Comparison of ENCODE assay signal across 8 cellular contexts in genomic region chr5:70900533-70901271, GRCh38. TPM values are rescaled to one million over a fixed set of nuclear protein-coding genes. Genes with fewer than 3 reads are reported as not detected.
A peak's percentile ranks its signal among the peaks of the same experiment; 100 is the strongest.
DNase-seq lines count a peak whose midpoint lies in the region; ATAC-seq, FAIRE-seq and TF ChIP-seq lines count a peak whose summit lies in the region.
"Not testable (repeated sequence)": the region's sequence is repeated elsewhere in the genome, so short reads cannot be mapped to it uniquely, and the experiment has no call there.

TSS of gene SERF1A (plus strand) at chr5:70900669. CDS start at chr5:70900870, 201 bp downstream.

- H3K4me1 Mint-ChIP-seq in naive thymus-derived CD8-positive, alpha-beta T cell = not testable (repeated sequence)

- not testable (repeated sequence) for TF ChIP-seq POLR2A in upper lobe of left lung (IDR thresholded peaks at IDR 0.05)

- H3K9me3 Mint-ChIP-seq in naive thymus-derived CD8-positive, alpha-beta T cell = not testable (repeated sequence)

- H3K27me3 Mint-ChIP-seq in naive thymus-derived CD8-positive, alpha-beta T cell = not testable (repeated sequence)

- H3K36me3 Mint-ChIP-seq in naive thymus-derived CD8-positive, alpha-beta T cell = not testable (repeated sequence)

- not testable (repeated sequence) for DNase-seq in frontal cortex (ENCODE audit: low spot score in 2 of 2); naive thymus-derived CD8-positive, alpha-beta T cell; upper lobe of left lung

- H3K9me3 ChIP-seq in upper lobe of left lung = not testable (repeated sequence)

- not testable (repeated sequence) for H3K27ac ChIP-seq in upper lobe of left lung

- not testable (repeated sequence) for H3K27ac Mint-ChIP-seq in naive thymus-derived CD8-positive, alpha-beta T cell

- H3K4me3 ChIP-seq in upper lobe of left lung = not testable (repeated sequence)

- no CpG with 5 or more reads among the region's 66 CpGs for whole genome bisulfite sequencing in upper lobe of left lung, 2 donors

- ATAC-seq in GM18858 (IDR thresholded peaks at IDR 0.05; ENCODE audit: unreplicated experiment) (peak; percentile 76), GM21423 (IDR thresholded peaks at IDR 0.05; ENCODE audit: unreplicated experiment) (peak; percentile 91), HG02840 (IDR thresholded peaks at IDR 0.05; ENCODE audit: low FRiP score, unreplicated experiment) (peak; percentile 92), HG03354 (IDR thresholded peaks at IDR 0.05; ENCODE audit: poor library complexity, severe bottlenecking, unreplicated experiment) (peak; percentile 86), upper lobe of left lung (ENCODE audit: low FRiP score in 2 of 2) (peak; percentile 93 to 100)
- peak; percentile 89 for ATAC-seq in activated CD4-positive, CD25-positive, alpha-beta regulatory T cell treated with anti-CD3 and anti-CD28 coated beads, Interleukin-2, amount 50 U/mL, for 24 hours
- peak; percentile 85 to 91 for ATAC-seq in naive thymus-derived CD8-positive, alpha-beta T cell

- not testable (repeated sequence) for FAIRE-seq in frontal cortex (lab: Jason Lieb, UNC)

- not testable (repeated sequence) for H3K36me3 ChIP-seq in upper lobe of left lung

- TF ChIP-seq EP300 in upper lobe of left lung (IDR thresholded peaks at IDR 0.05) = not testable (repeated sequence)

- H3K4me1 ChIP-seq in upper lobe of left lung = not testable (repeated sequence)

- H3K27me3 ChIP-seq in upper lobe of left lung = not testable (repeated sequence)

- POLR2A ChIA-PET in naive thymus-derived CD8-positive, alpha-beta T cell (lab: Charles Lee) = not testable (repeated sequence)

- not testable (repeated sequence) for TF ChIP-seq CTCF in upper lobe of left lung (IDR thresholded peaks at IDR 0.05)

- H3K4me3 Mint-ChIP-seq in naive thymus-derived CD8-positive, alpha-beta T cell = not testable (repeated sequence)

RNA-seq across cellular contexts. Expression of gene SERF1A, which starts in this region (rescaled TPM):
- total RNA-seq in frontal cortex (26.1 TPM), upper lobe of left lung (10 to 100 TPM in 2 of 6 donors, 1 to 10 TPM in 3, not detected in 1; 6.2 to 24.1 (median 9.3) TPM)
- 10 to 100 TPM in 1 of 2 experiments, 1 to 10 TPM in 1; 9.5 to 17.1 TPM for total RNA-seq in naive thymus-derived CD8-positive, alpha-beta T cell
- 1 to 10 TPM; 1.8 to 4.1 (median 2.6) TPM for polyA plus RNA-seq in naive thymus-derived CD8-positive, alpha-beta T cell
